22 cellular contexts compared by ENCODE assay signal in the genomic region with DNA sequence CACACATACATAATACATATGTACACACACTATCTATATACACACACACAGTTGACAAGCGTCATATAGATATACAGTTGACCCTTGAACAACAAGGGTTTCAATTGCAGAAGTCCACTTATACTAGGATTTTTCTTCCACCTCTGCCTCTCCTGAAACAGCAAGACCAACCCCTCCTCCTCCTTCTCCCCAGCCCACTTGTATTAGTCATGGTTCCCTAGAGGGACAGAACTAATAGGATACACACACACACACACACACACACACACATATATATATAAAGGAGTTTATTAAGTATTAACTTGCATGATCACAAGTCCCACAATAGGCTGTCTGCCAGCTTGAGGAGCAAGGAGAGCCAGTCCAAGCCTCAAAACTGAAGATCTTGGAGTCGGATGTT.
"Had no signal": no experiment of that assay in that cellular context is flagged by ENCODE, and none has a peak within 500 bp of the region (broad histone marks: within the 10 kb centered on the region; RNA-seq: fewer than 3 reads in every experiment).

No MANE protein-coding gene starts in this region.

- H3K36me3 ChIP-seq: adrenal gland, suprapubic skin, vagina had no signal

- H3K27ac ChIP-seq: adrenal gland, dorsolateral prefrontal cortex, skin epidermis, suprapubic skin, vagina had no signal

- H3K9me3 ChIP-seq: adrenal gland, suprapubic skin, vagina had no signal

- H3K9me3 Mint-ChIP-seq: activated CD4-positive, alpha-beta T cell treated with anti-CD3 and anti-CD28 coated beads, Interleukin-2, amount 10 ng/mL, durations not matched to agents 24 days and 14 days; activated T-cell treated with anti-CD3 and anti-CD28 coated beads, Interleukin-2, amount 50 U/mL, for 72 hours; endodermal cell; stimulated activated naive CD8-positive, alpha-beta T cell treated with anti-CD3 and anti-CD28 coated beads, Interleukin-15, Interleukin-2, amounts not matched to agents 100 ng/mL and 50 ng/mL, for 24 hours had no signal

- H3K27me3 ChIP-seq: vagina had no signal

- H3K4me1 Mint-ChIP-seq: activated CD4-positive, alpha-beta T cell treated with anti-CD3 and anti-CD28 coated beads, Interleukin-2, amount 10 ng/mL, durations not matched to agents 24 days and 14 days; endodermal cell; neural crest cell had no signal

- H3K4me1 ChIP-seq: adrenal gland, suprapubic skin, vagina had no signal

- ATAC-seq: activated naive CD4-positive, alpha-beta T cell treated with anti-CD3 and anti-CD28 coated beads, Interleukin-2, amount 50 U/mL, for 72 hours; activated T-cell treated with anti-CD3 and anti-CD28 coated beads, Interleukin-2, amount 50 U/mL, for 72 hours; left lobe of liver; right cardiac atrium had no signal

- H3K4me3 ChIP-seq: adrenal gland, dorsolateral prefrontal cortex, lung, skin epidermis, suprapubic skin, vagina had no signal

- H3K4me3 Mint-ChIP-seq: activated CD4-positive, alpha-beta T cell treated with anti-CD3 and anti-CD28 coated beads, Interleukin-2, amount 10 ng/mL, durations not matched to agents 24 days and 14 days; activated T-cell treated with anti-CD3 and anti-CD28 coated beads, Interleukin-2, amount 50 U/mL, for 72 hours; endodermal cell; neural crest cell; stimulated activated naive CD8-positive, alpha-beta T cell treated with anti-CD3 and anti-CD28 coated beads, Interleukin-15, Interleukin-2, amounts not matched to agents 100 ng/mL and 50 ng/mL, for 24 hours had no signal

- DNase-seq: activated CD4-positive, alpha-beta T cell treated with anti-CD3 and anti-CD28 coated beads, Interleukin-2, amount 10 ng/mL, durations not matched to agents 24 days and 14 days; activated CD8-positive, alpha-beta memory T cell treated with anti-CD3 and anti-CD28 coated beads, Interleukin-2, amount 50 U/mL, for 4 hours; activated gamma-delta T cell; activated T-cell treated with anti-CD3 and anti-CD28 coated beads, Interleukin-2, amount 50 U/mL, for 72 hours; adrenal gland; caudate nucleus; dorsolateral prefrontal cortex; endodermal cell; erythroblast; right cardiac atrium; stimulated activated CD4-positive, alpha-beta T cell treated with anti-CD3 and anti-CD28 coated beads, Interleukin-2, amount 100 ng/mL, for 48 hours; T1000; trophoblast cell had no signal

- H3K36me3 Mint-ChIP-seq: activated naive CD4-positive, alpha-beta T cell treated with anti-CD3 and anti-CD28 coated beads, Interleukin-2, amount 50 U/mL, for 72 hours had no signal

- H3K27ac Mint-ChIP-seq: activated CD4-positive, alpha-beta T cell treated with anti-CD3 and anti-CD28 coated beads, Interleukin-2, amount 10 ng/mL, durations not matched to agents 24 days and 14 days; activated naive CD4-positive, alpha-beta T cell treated with anti-CD3 and anti-CD28 coated beads, Interleukin-2, amount 50 U/mL, for 72 hours; activated T-cell treated with anti-CD3 and anti-CD28 coated beads, Interleukin-2, amount 50 U/mL, for 72 hours; endodermal cell; progenitor cell of endocrine pancreas; stimulated activated naive CD8-positive, alpha-beta T cell treated with anti-CD3 and anti-CD28 coated beads, Interleukin-15, Interleukin-2, amounts not matched to agents 100 ng/mL and 50 ng/mL, for 24 hours had no signal

- H3K27me3 Mint-ChIP-seq: activated CD4-positive, alpha-beta T cell treated with anti-CD3 and anti-CD28 coated beads, Interleukin-2, amount 10 ng/mL, durations not matched to agents 24 days and 14 days had no signal
